ENCODE assay signal across 1 cellular context in the genomic region with DNA sequence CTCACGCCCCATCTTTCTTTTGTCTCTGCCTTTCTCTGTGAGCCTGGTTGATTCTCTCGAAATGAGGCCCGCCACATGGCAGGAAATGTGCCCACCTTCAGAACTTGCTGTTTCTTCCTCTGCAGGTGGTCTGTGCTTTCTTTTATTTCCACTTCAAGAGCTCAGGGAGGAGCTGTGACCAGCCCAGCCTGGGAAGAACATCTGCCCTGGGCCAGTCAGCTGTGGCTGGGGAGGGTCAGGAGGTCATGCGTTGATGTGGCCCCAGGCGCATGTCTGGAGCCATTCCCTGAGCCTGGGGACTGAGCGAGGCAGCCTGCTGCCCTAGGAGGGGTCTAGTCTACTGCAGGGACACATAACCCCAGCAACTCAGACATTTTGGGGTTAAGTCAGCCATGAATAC.
TF ChIP-seq lines count a peak whose summit lies in the region.

No MANE protein-coding gene starts in this region.

TF ChIP-seq in K562, 482 proteins besides CTCF, POLR2A, EP300 and RAD21 (continued from another document):
- TF ChIP-seq NR1H2 (CRISPR knock-in tag; IDR thresholded peaks at IDR 0.05), result no peak
- TF ChIP-seq ZNF184 (CRISPR knock-in tag; IDR thresholded peaks at IDR 0.05), result no peak
- TF ChIP-seq CTBP1 (IDR thresholded peaks at IDR 0.05; ENCODE audit: borderline replicate concordance), result no peak
- no peak for TF ChIP-seq VEZF1 (CRISPR knock-in tag; IDR thresholded peaks at IDR 0.05)
- no peak for TF ChIP-seq LARP7 (IDR thresholded peaks at IDR 0.05)
- no peak for TF ChIP-seq RBM17 (IDR thresholded peaks at IDR 0.05; ENCODE audit: borderline replicate concordance, low read depth, low read length)
- no peak for TF ChIP-seq PTBP1 (IDR thresholded peaks at IDR 0.05; ENCODE audit: low read depth, low read length)
- TF ChIP-seq, protein P1, sequence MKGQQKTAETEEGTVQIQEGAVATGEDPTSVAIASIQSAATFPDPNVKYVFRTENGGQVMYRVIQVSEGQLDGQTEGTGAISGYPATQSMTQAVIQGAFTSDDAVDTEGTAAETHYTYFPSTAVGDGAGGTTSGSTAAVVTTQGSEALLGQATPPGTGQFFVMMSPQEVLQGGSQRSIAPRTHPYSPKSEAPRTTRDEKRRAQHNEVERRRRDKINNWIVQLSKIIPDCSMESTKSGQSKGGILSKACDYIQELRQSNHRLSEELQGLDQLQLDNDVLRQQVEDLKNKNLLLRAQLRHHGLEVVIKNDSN (CRISPR knock-in tag; IDR thresholded peaks at IDR 0.05), result no peak
- TF ChIP-seq MBD1 (CRISPR knock-in tag; IDR thresholded peaks at IDR 0.05), result no peak
- no peak for TF ChIP-seq BRF2 (IDR thresholded peaks at IDR 0.05; ENCODE audit: borderline replicate concordance, insufficient read depth, insufficient read length)
- TF ChIP-seq GABPA (tag; conservative IDR thresholded peaks at IDR 0.05; ENCODE audit: low read depth), result no peak
- TF ChIP-seq ASH1L (IDR thresholded peaks at IDR 0.05; ENCODE audit: borderline replicate concordance, low read depth, partially characterized antibody), result no peak
- no peak for TF ChIP-seq GTF2A2 (tag; IDR thresholded peaks at IDR 0.05)
